ENCODE assay signal across 1 cellular context in the genomic region with DNA sequence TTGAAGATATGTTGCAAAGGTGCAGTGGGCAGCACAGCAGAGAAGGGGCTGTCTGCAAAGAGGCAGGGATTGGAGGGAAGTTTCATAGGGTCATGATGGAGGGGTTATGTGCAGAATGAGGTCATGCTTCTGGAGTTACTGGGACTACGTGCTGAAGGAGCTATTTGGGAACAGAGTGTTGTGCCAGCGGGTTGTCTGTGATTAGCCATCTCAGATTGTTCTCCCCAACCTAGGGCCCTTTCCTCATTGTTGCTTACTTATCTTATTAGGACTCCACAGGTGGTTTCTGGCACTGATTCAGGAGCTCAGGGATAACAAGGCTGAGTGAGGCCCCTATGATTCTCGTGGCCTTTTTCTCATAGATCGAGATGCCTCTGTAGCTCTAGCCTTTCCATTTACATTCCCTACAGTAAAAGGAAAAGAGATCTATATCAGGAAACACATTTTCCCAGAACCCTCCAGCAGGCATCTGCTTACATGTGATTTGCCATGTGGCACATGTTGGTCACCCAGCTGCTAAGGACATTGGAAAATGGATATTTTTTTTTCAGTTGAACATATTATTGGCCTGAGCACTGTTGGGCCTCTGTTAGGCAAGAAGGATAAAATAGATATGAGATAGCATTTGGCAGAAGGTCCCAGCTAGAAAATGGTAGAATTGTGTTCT.
TF ChIP-seq lines count a peak whose summit lies in the region.

No MANE protein-coding gene starts in this region.

TF ChIP-seq in SK-N-SH, 30 proteins besides CTCF, POLR2A, EP300 and RAD21 (continued from another document):
- TF ChIP-seq, protein P1, sequence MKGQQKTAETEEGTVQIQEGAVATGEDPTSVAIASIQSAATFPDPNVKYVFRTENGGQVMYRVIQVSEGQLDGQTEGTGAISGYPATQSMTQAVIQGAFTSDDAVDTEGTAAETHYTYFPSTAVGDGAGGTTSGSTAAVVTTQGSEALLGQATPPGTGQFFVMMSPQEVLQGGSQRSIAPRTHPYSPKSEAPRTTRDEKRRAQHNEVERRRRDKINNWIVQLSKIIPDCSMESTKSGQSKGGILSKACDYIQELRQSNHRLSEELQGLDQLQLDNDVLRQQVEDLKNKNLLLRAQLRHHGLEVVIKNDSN (IDR thresholded peaks at IDR 0.05; ENCODE audit: borderline replicate concordance, low read depth) = no peak
